1 cellular context compared by ENCODE assay signal in genomic region chr20:50744143-50744792, GRCh38.
TF ChIP-seq lines count a peak whose summit lies in the region.

No MANE protein-coding gene starts in this region.

TF ChIP-seq in GM12878, 131 proteins besides CTCF, POLR2A, EP300 and RAD21:
- peak in 1 of 2 experiments; percentile 45; a peak in 2 of 4 replicates for TF ChIP-seq ETV6 (conservative IDR thresholded peaks at IDR 0.05 in 1 of 2, IDR thresholded peaks at IDR 0.05 in 1 of 2; ENCODE audit: borderline replicate concordance in 1 of 2, low read depth in 1 of 2)
- peak; percentile 85 for TF ChIP-seq NFXL1 (IDR thresholded peaks at IDR 0.05; ENCODE audit: borderline replicate concordance)
- TF ChIP-seq ATF7 (IDR thresholded peaks at IDR 0.05; ENCODE audit: low read depth), result no peak
